In the genomic region with DNA sequence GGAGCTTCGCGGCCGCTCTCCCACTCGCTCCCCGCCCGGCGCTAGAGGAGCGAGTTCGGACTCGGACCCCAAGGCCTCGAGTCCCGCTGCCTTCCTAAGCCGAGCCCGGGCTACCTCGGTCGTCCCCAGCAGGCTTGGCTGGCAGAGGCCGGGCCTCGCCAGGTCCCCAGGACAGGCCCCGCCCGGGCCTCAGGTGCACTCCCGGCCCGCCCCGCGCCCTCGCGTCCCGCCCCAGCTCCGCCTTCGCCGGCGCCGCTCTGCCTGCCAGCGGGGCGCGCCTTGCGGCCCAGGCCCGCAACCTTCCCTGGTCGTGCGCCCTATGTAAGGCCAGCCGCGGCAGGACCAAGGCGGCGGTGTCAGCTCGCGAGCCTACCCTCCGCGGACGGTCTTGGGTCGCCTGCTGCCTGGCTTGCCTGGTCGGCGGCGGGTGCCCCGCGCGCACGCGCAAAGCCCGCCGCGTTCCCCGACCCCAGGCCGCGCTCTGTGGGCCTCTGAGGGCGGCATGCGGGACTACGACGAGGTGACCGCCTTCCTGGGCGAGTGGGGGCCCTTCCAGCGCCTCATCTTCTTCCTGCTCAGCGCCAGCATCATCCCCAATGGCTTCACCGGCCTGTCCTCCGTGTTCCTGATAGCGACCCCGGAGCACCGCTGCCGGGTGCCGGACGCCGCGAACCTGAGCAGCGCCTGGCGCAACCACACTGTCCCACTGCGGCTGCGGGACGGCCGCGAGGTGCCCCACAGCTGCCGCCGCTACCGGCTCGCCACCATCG, we compare ENCODE assay signal across 8 cellular contexts. TPM values are rescaled to one million over a fixed set of nuclear protein-coding genes. Genes with fewer than 3 reads are reported as not detected.
DNase-seq lines count a peak whose midpoint lies in the region; ATAC-seq lines count a peak whose summit lies in the region.

Gene SLC22A5, plus strand, starts transcription at position 240 of the 770 bp plus-strand sequence. Its CDS starts 263 bp downstream, at position 503.

- no peaks in the 10 kb centered on the region for H3K36me3 ChIP-seq in HUES64 (ENCODE audit: insufficient read depth, low read length)

- peak within 1 kb of the TSS; percentile 52 for H3K9ac ChIP-seq in HUES64 (ENCODE audit: low read depth, low read length)

- peak within 1 kb of the TSS; percentile 89 for H3K4me3 Mint-ChIP-seq in activated naive CD8-positive, alpha-beta T cell

- intact Hi-C loops in cardiac septum (cut with DNase I) (loop anchor here (5.0 kb wide), 1 partner anchor 187 kb away; no protein-coding TSS in a partner anchor), posterior cingulate gyrus (cut with DNase I) (no loop called here)

- no peaks in the 10 kb centered on the region for H3K9me3 ChIP-seq in HUES64 (ENCODE audit: insufficient read depth, low read depth, low read length)

- under 1% methylated on average over 93 of the region's 93 CpGs for WGBS in HUES64

- ATAC-seq in GM21447 (IDR thresholded peaks at IDR 0.05; ENCODE audit: unreplicated experiment), result peak; percentile 79

- no peaks in the 10 kb centered on the region for H3K36me3 Mint-ChIP-seq in activated naive CD8-positive, alpha-beta T cell

- H3K27ac ChIP-seq in HUES64 (ENCODE audit: low read depth, low read length), result no peak within 1 kb of the TSS

- H3K4me1 Mint-ChIP-seq in activated naive CD8-positive, alpha-beta T cell (ENCODE audit: low read depth), result peaks cover 29% of the 10 kb centered on the region

- H3K9me3 Mint-ChIP-seq in activated naive CD8-positive, alpha-beta T cell (ENCODE audit: low read depth), result no peaks in the 10 kb centered on the region

- in situ Hi-C loops in SK-MEL-5 (cut with HindIII; ENCODE audit: low pct_unique_long_range_greater_than_20kb, low sequenced_read_pairs), result no loop called here

- peaks cover 7% of the 10 kb centered on the region; the same call in 1 of the 2 replicates for H3K4me1 ChIP-seq in HUES64 (ENCODE audit: insufficient read depth, low read length)

- no peaks in the 10 kb centered on the region for H3K27me3 Mint-ChIP-seq in activated naive CD8-positive, alpha-beta T cell

- DNase-seq in DMS79 treated with DMSO at 0.1 percent for 48 hours (lab: John Stamatoyannopoulos, UW) (peak; percentile 4), SK-MEL-5 (ENCODE audit: low read depth, low spot score) (peak; percentile 49), cardiac septum (ENCODE audit: low spot score) (peak; percentile 89), posterior cingulate gyrus (peak in 8 of 10 donors; percentile 30 to 91 (median 54)), ureter (ENCODE audit: low spot score) (peak; percentile 74)

- H3K27me3 ChIP-seq in HUES64 (ENCODE audit: insufficient read depth, low read length), result peaks cover 34% of the 10 kb centered on the region

- H3K27ac Mint-ChIP-seq in activated naive CD8-positive, alpha-beta T cell, result peak within 1 kb of the TSS; percentile 72

- H3K4me3 ChIP-seq in HUES64 (ENCODE audit: low read length), result peak within 1 kb of the TSS; percentile 62

RNA-seq across cellular contexts. Expression of gene SLC22A5, which starts in this region (rescaled TPM):
- polyA plus RNA-seq in HUES64 (2013, experiment 1 of 2), result 1.4 TPM
- polyA plus RNA-seq in HUES64 (2013, experiment 2 of 2), result 1.7 TPM
- total RNA-seq in SK-MEL-5 (2014; rRNA removed; shearing (Covaris generic)), result 2.8 and 5.1 TPM in 2 replicates
- polyA plus RNA-seq in SK-MEL-5 (2015; cell fraction: cytosol; rRNA removed), result 7.4 and 12.9 TPM in 2 replicates
- 15.9 and 18.7 TPM in 2 replicates for polyA plus RNA-seq in SK-MEL-5 (2015; cell fraction: nucleus; rRNA removed)
- 9.2 TPM for total RNA-seq in cardiac septum
- 23.2 TPM for total RNA-seq in ureter

Comparison
In these comparisons a context has a peak if more than half of its experiments do, and no peak if none do; other contexts are left out.
1. DNase-seq: peak in every context shown above with its lines; median percentile 89 in cardiac septum; 74 in ureter; 54 in posterior cingulate gyrus; 49 in SK-MEL-5; 4 in DMS79 treated with DMSO at 0.1 percent for 48 hours.